ENCODE assay signal across 25 cellular contexts in genomic region chr20:60454491-60454890, GRCh38.
"Had no signal": no experiment of that assay in that cellular context is flagged by ENCODE, and none has a peak within 500 bp of the region (broad histone marks: within the 10 kb centered on the region; RNA-seq: fewer than 3 reads in every experiment).

No MANE protein-coding gene starts in this region.

- H3K9me3 ChIP-seq: SJCRH30 had no signal

- ATAC-seq: Panc1, Right ventricle myocardium inferior, SK-N-SH treated with all-trans-retinoic acid at 6 μM for 48 hours had no signal

- H3K9ac ChIP-seq: KMS-11 had no signal

- H2AFZ ChIP-seq: PC-9 had no signal

- H3K4me3 ChIP-seq: PC-9, SJCRH30, SK-N-MC had no signal

- FAIRE-seq: RCC 7860 had no signal

- H3K36me3 ChIP-seq: SJCRH30 had no signal

- H3K4me1 ChIP-seq: SJCRH30 had no signal

- DNase-seq: Karpas-422, MM.1S, MV-4-11, NCI-H1105, NCI-H1417 treated with DMSO at 0.1 percent for 48 hours, NCI-H1436 treated with DMSO at 0.1 percent for 48 hours, NCI-H1694 treated with DMSO at 0.1 percent for 48 hours, NCI-H2029, NCI-H2081, NCI-H2227 treated with DMSO at 0.1 percent for 48 hours, NCI-H345, NCI-H446, NCI-H510A treated with DMSO at 0.1 percent for 48 hours, NCI-H526 treated with DMSO at 0.1 percent for 48 hours, NCI-H774, PC-9, SIG-M5 had no signal

- H3K4me2 ChIP-seq: KMS-11, PC-9 had no signal

- H3K27ac ChIP-seq: KMS-11, PC-9, RWPE1, SJCRH30, SK-N-MC had no signal
